36 cellular contexts compared by ENCODE assay signal in the genomic region with DNA sequence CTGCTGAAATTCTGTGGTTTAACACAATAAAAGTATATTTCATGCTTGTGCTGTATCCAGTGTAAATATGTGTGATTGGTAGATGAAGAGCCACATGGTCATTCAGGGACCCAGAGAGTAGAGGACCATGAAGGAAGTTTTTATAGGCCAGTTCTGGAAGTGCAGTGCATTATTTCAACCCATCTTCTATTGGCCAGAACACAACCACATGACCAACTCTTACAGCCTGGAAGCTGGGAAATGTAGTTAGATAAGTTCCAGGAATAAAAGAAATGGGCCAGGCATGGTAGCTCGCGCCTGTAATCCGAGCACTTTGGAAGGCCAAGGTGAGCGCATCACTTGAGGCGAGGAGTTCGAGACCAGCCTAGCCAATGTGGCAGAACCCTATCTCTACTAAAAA. TPM values are rescaled to one million over a fixed set of nuclear protein-coding genes. Genes with fewer than 3 reads are reported as not detected.
"Had no signal": no experiment of that assay in that cellular context is flagged by ENCODE, and none has a peak within 500 bp of the region (broad histone marks: within the 10 kb centered on the region; RNA-seq: fewer than 3 reads in every experiment).

No MANE protein-coding gene starts in this region.

- H3K4me3 Mint-ChIP-seq: activated naive CD4-positive, alpha-beta T cell treated with anti-CD3 and anti-CD28 coated beads, Interleukin-2, amount 50 U/mL, for 24 hours; activated naive CD8-positive, alpha-beta T cell treated with anti-CD3 and anti-CD28 coated beads, Interleukin-2, amount 50 U/mL, for 24 hours; memory B cell; naive thymus-derived CD8-positive, alpha-beta T cell; neural crest cell; stimulated activated memory B cell treated with anti-CD40 and anti-IgM and Interleukin-4, amounts not matched to agents 10 μg/mL and 1 μg/mL and 100 μg/mL, for 72 hours; stimulated activated naive CD8-positive, alpha-beta T cell treated with anti-CD3 and anti-CD28 coated beads, Interleukin-15, amount 100 ng/mL, for 72 hours; T-helper 1 cell treated with Interleukin-12 subunit alpha and Interleukin-12 subunit beta and Interleukin-4 antibody, amounts not matched to agents 30 μg/mL and 1 μg/mL, for 36 hours; type B pancreatic cell had no signal

- H3K4me1 ChIP-seq: breast epithelium, esophagus muscularis mucosa, pancreas, prostate gland, uterus had no signal

- H3K27ac ChIP-seq: breast epithelium, esophagus muscularis mucosa, pancreas, prostate gland, uterus, VCaP had no signal

- H3K36me3 Mint-ChIP-seq: activated naive CD4-positive, alpha-beta T cell treated with anti-CD3 and anti-CD28 coated beads, Interleukin-2, amount 50 U/mL, for 24 hours; memory B cell; naive thymus-derived CD8-positive, alpha-beta T cell; stimulated activated memory B cell treated with anti-CD40 and anti-IgM and Interleukin-4, amounts not matched to agents 10 μg/mL and 1 μg/mL and 100 μg/mL, for 72 hours; type B pancreatic cell had no signal

- H3K4me1 Mint-ChIP-seq: activated naive CD4-positive, alpha-beta T cell treated with anti-CD3 and anti-CD28 coated beads, Interleukin-2, amount 50 U/mL, for 24 hours; memory B cell; stimulated activated memory B cell treated with anti-CD40 and anti-IgM and Interleukin-4, amounts not matched to agents 10 μg/mL and 1 μg/mL and 100 μg/mL, for 72 hours had no signal

- H3K9me3 ChIP-seq: breast epithelium, esophagus muscularis mucosa, pancreas, prostate gland, uterus had no signal

- H3K27ac Mint-ChIP-seq: activated naive CD4-positive, alpha-beta T cell treated with anti-CD3 and anti-CD28 coated beads, Interleukin-2, amount 50 U/mL, for 24 hours; activated naive CD8-positive, alpha-beta T cell treated with anti-CD3 and anti-CD28 coated beads, Interleukin-2, amount 50 U/mL, for 24 hours; memory B cell; naive thymus-derived CD8-positive, alpha-beta T cell; stimulated activated memory B cell treated with anti-CD40 and anti-IgM and Interleukin-4, amounts not matched to agents 10 μg/mL and 1 μg/mL and 100 μg/mL, for 72 hours; stimulated activated naive CD8-positive, alpha-beta T cell treated with anti-CD3 and anti-CD28 coated beads, Interleukin-15, amount 100 ng/mL, for 72 hours; T-helper 1 cell treated with Interleukin-12 subunit alpha and Interleukin-12 subunit beta and Interleukin-4 antibody, amounts not matched to agents 30 μg/mL and 1 μg/mL, for 36 hours; type B pancreatic cell had no signal

- ATAC-seq: activated CD4-positive, CD25-positive, alpha-beta regulatory T cell treated with anti-CD3 and anti-CD28 coated beads, Interleukin-2, amount 50 U/mL, for 24 hours; activated naive CD8-positive, alpha-beta T cell treated with anti-CD3 and anti-CD28 coated beads, Interleukin-2, amount 50 U/mL, for 24 hours; naive thymus-derived CD8-positive, alpha-beta T cell; pancreas; sciatic nerve; stimulated activated memory B cell treated with anti-CD40 and anti-IgM and Interleukin-4, amounts not matched to agents 10 μg/mL and 1 μg/mL and 100 μg/mL, for 72 hours; stimulated activated naive CD8-positive, alpha-beta T cell treated with anti-CD3 and anti-CD28 coated beads, Interleukin-15, amount 100 ng/mL, for 72 hours had no signal

- H3K27me3 ChIP-seq: breast epithelium, esophagus muscularis mucosa, pancreas, uterus had no signal

- H3K36me3 ChIP-seq: breast epithelium, esophagus muscularis mucosa, pancreas, prostate gland, uterus had no signal

- H3K9me3 Mint-ChIP-seq: activated naive CD4-positive, alpha-beta T cell treated with anti-CD3 and anti-CD28 coated beads, Interleukin-2, amount 50 U/mL, for 24 hours; activated naive CD8-positive, alpha-beta T cell treated with anti-CD3 and anti-CD28 coated beads, Interleukin-2, amount 50 U/mL, for 24 hours; memory B cell; naive thymus-derived CD8-positive, alpha-beta T cell; neural crest cell; stimulated activated memory B cell treated with anti-CD40 and anti-IgM and Interleukin-4, amounts not matched to agents 10 μg/mL and 1 μg/mL and 100 μg/mL, for 72 hours; stimulated activated naive CD8-positive, alpha-beta T cell treated with anti-CD3 and anti-CD28 coated beads, Interleukin-15, amount 100 ng/mL, for 72 hours; T-helper 1 cell treated with Interleukin-12 subunit alpha and Interleukin-12 subunit beta and Interleukin-4 antibody, amounts not matched to agents 30 μg/mL and 1 μg/mL, for 36 hours; type B pancreatic cell had no signal

- DNase-seq: activated CD4-positive, alpha-beta T cell treated with anti-CD3 and anti-CD28 coated beads for 48 hours; activated CD4-positive, alpha-beta T cell treated with anti-CD3 and anti-CD28 coated beads, Interleukin-2, amount 50 U/mL, for 48 hours; activated CD8-positive, alpha-beta memory T cell treated with anti-CD3 and anti-CD28 coated beads for 24 hours; activated gamma-delta T cell treated with Interleukin-2 at 50 U/mL for 16 hours; activated naive CD8-positive, alpha-beta T cell treated with anti-CD3 and anti-CD28 coated beads, Interleukin-2, amount 50 U/mL, for 24 hours; activated T-cell treated with anti-CD3 and anti-CD28 coated beads, Interleukin-2, amount 50 U/mL, for 1 hour; central memory CD4-positive, alpha-beta T cell; dermis blood vessel endothelial cell; effector CD4-positive, alpha-beta T cell; foreskin melanocyte; kidney; naive thymus-derived CD8-positive, alpha-beta T cell; nucleus accumbens; pancreas; retina; small intestine; stimulated activated CD4-positive, alpha-beta T cell treated with anti-CD3 and anti-CD28 coated beads, Interleukin-4, amount 100 ng/mL, for 24 hours; stimulated activated CD8-positive, alpha-beta memory T cell treated with anti-CD3 and anti-CD28 coated beads, Interleukin-4, amount 100 ng/mL, for 48 hours; stimulated activated naive CD8-positive, alpha-beta T cell treated with anti-CD3 and anti-CD28 coated beads, Interleukin-15, amount 100 ng/mL, for 72 hours; substantia nigra; T-helper 9 cell; uterus had no signal

- H3K27me3 Mint-ChIP-seq: activated naive CD4-positive, alpha-beta T cell treated with anti-CD3 and anti-CD28 coated beads, Interleukin-2, amount 50 U/mL, for 24 hours; stimulated activated memory B cell treated with anti-CD40 and anti-IgM and Interleukin-4, amounts not matched to agents 10 μg/mL and 1 μg/mL and 100 μg/mL, for 72 hours; stimulated activated naive CD8-positive, alpha-beta T cell treated with anti-CD3 and anti-CD28 coated beads, Interleukin-15, amount 100 ng/mL, for 72 hours; type B pancreatic cell had no signal

- FAIRE-seq: colon, kidney, pancreas, small intestine, TTC549 had no signal

- H3K4me3 ChIP-seq: breast epithelium, esophagus muscularis mucosa, pancreas, prostate gland, uterus had no signal

RNA-seq across cellular contexts. Expression of a gene that starts 21.4 kb away (rescaled TPM):
- total RNA-seq: naive thymus-derived CD8-positive, alpha-beta T cell had no signal
- polyA plus RNA-seq: naive thymus-derived CD8-positive, alpha-beta T cell had no signal
